8 cellular contexts compared by ENCODE assay signal in the genomic region with DNA sequence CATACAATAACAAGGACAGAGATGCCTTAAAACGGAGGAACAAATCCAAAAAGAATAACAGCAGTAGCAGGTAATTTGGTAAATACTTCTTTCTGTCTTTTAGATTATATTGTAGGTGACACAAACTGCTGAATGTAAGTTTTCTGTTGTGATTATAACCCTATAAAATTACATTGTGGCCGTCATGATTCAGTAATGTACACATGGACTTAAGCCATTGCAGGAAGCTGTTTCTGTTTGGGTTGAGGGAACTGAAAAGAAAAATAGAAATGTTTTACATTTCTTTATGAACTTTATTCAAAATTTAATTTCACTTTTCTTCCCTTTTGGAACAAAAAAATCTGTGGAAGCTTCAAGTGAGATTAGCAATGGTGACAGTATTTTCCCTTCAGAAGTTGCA. TPM values are rescaled to one million over a fixed set of nuclear protein-coding genes. Genes with fewer than 3 reads are reported as not detected.
A peak's percentile ranks its signal among the peaks of the same experiment; 100 is the strongest.
DNase-seq lines count a peak whose midpoint lies in the region; TF ChIP-seq lines count a peak whose summit lies in the region.

No MANE protein-coding gene starts in this region.

- H3K9me3 Mint-ChIP-seq in CD14-positive monocyte (peaks cover 0 to 2% (median 0%) of the 10 kb centered on the region in 7 donors), neural progenitor cell (no peaks in the 10 kb centered on the region)

- H3K4me3 ChIP-seq in MG63 (peak overlapping the region; percentile 83), duodenal mucosa (ENCODE audit: low read depth in 1 of 2, low read length in 2 of 2) (peak overlapping the region; percentile 67 to 80), neural progenitor cell (peak overlapping the region; percentile 86)

- H3K4me2 ChIP-seq in neural progenitor cell = peak overlapping the region; percentile 80

- peaks cover 15 to 19% of the 10 kb centered on the region in 2 donors for H3K4me1 ChIP-seq in duodenal mucosa (ENCODE audit: control insufficient read depth in 1 of 2, insufficient read depth in 2 of 2, low read length in 2 of 2)
- no peaks in the 10 kb centered on the region for H3K4me1 ChIP-seq in neural progenitor cell

- H3K4me1 Mint-ChIP-seq in CD14-positive monocyte (peaks cover 31% of the 10 kb centered on the region), neural progenitor cell (peaks cover 6% of the 10 kb centered on the region)

- no peaks in the 10 kb centered on the region for H3K79me2 ChIP-seq in neural progenitor cell (ENCODE audit: low read depth)

- DNase-seq in CD14-positive monocyte (ENCODE audit: low spot score) (no peak), MG63 (no peak), neural progenitor cell (ENCODE audit: low spot score) (no peak), head of caudate nucleus (no peak), SIG-M5 treated with dmso at 0.1 percent for 504 hours (lab: John Stamatoyannopoulos, UW; ENCODE audit: unreplicated experiment) (no peak), SKM-1 treated with dmso at 0.1 percent for 144 hours (lab: John Stamatoyannopoulos, UW; ENCODE audit: unreplicated experiment) (no peak), COR-L47 (lab: John Stamatoyannopoulos, UW) (no peak)

- H3K9ac ChIP-seq in duodenal mucosa (ENCODE audit: low read depth in 1 of 2, low read length in 2 of 2) = peak overlapping the region; percentile 59 to 93
- H3K9ac ChIP-seq in neural progenitor cell = peak overlapping the region; percentile 57

- H2AFZ ChIP-seq in neural progenitor cell (replicated peaks) = no peak overlapping the region

- H3K27me3 ChIP-seq in MG63 (no peaks in the 10 kb centered on the region), duodenal mucosa (ENCODE audit: control insufficient read depth in 1 of 2, insufficient read depth in 2 of 2, low read length in 2 of 2) (no peaks in the 10 kb centered on the region), neural progenitor cell (no peaks in the 10 kb centered on the region)

- intact Hi-C loops in CD14-positive monocyte (cut with micrococcal nuclease) (loop anchor here (2.0 to 5.0 kb wide), 2 partner anchors 17 to 171 kb away; a partner anchor contains a TSS), head of caudate nucleus (cut with DNase I) (no loop called here)

- H3K27ac ChIP-seq in duodenal mucosa (ENCODE audit: low read depth, low read length) = peak overlapping the region; percentile 51
- no peak overlapping the region for H3K27ac ChIP-seq in neural progenitor cell

- no peaks in the 10 kb centered on the region for H3K9me3 ChIP-seq in MG63
- no peaks in the 10 kb centered on the region for H3K9me3 ChIP-seq in duodenal mucosa (ENCODE audit: control insufficient read depth in 1 of 2, low read length in 2 of 2)
- no peaks in the 10 kb centered on the region for H3K9me3 ChIP-seq in neural progenitor cell (ENCODE audit: low read depth)

- H3K27me3 Mint-ChIP-seq in CD14-positive monocyte (ENCODE audit: low read depth in 3 of 3) = no peaks in the 10 kb centered on the region
- no peaks in the 10 kb centered on the region for H3K27me3 Mint-ChIP-seq in neural progenitor cell (ENCODE audit: insufficient read depth, low read depth)

- H3K36me3 ChIP-seq in MG63 (peaks cover 10% of the 10 kb centered on the region), duodenal mucosa (ENCODE audit: control insufficient read depth in 1 of 2, insufficient read depth in 2 of 2, low read length in 2 of 2) (peaks cover 21 to 26% of the 10 kb centered on the region in 2 donors), neural progenitor cell (no peaks in the 10 kb centered on the region)

- no peak for TF ChIP-seq CTCF in CD14-positive monocyte (IDR thresholded peaks at IDR 0.05)
- no peak for TF ChIP-seq CTCF in neural progenitor cell (IDR thresholded peaks at IDR 0.05)

- H3K4me3 Mint-ChIP-seq in CD14-positive monocyte = peak overlapping the region; percentile 86 to 90
- peak overlapping the region; percentile 82 for H3K4me3 Mint-ChIP-seq in neural progenitor cell

- H4K20me1 ChIP-seq in neural progenitor cell (ENCODE audit: low read depth) = no peaks in the 10 kb centered on the region

- H3K36me3 Mint-ChIP-seq in CD14-positive monocyte (peaks cover 44 to 47% of the 10 kb centered on the region in 2 donors), neural progenitor cell (no peaks in the 10 kb centered on the region)

- peak overlapping the region; percentile 70 to 93 (median 88) for H3K27ac Mint-ChIP-seq in CD14-positive monocyte
- no peak overlapping the region for H3K27ac Mint-ChIP-seq in neural progenitor cell

- peaks cover 31% of the 10 kb centered on the region for H3F3A ChIP-seq in neural progenitor cell (ENCODE audit: low read depth)

RNA-seq across cellular contexts. Expression of a gene that starts 1.2 kb away (rescaled TPM):
- polyA plus RNA-seq in CD14-positive monocyte = 100 to 1,000 TPM in 1 of 2 donors, 10 to 100 TPM in 1; 83.1 to 112 TPM
- total RNA-seq in MG63 (2014; rRNA removed; shearing (Covaris generic); ENCODE audit: low replicate concordance) = 2.5 and 3.6 TPM in 2 replicates
- total RNA-seq in neural progenitor cell (ENCODE audit: low replicate concordance) = 3.9 and 5.3 TPM in 2 replicates

RNA-seq across cellular contexts. Expression of a gene that starts 22.4 kb away (rescaled TPM):
- 10 to 100 TPM; 47.4 to 54.8 TPM for polyA plus RNA-seq in CD14-positive monocyte
- total RNA-seq in MG63 (2014; rRNA removed; shearing (Covaris generic); ENCODE audit: low replicate concordance) = 46.5 and 64.1 TPM in 2 replicates
- total RNA-seq in neural progenitor cell (ENCODE audit: low replicate concordance) = 89.2 and 131 TPM in 2 replicates

RNA-seq across cellular contexts. Expression of a gene that starts 45.3 kb away (rescaled TPM):
- under 1 TPM; 0.25 to 0.27 TPM for polyA plus RNA-seq in CD14-positive monocyte
- 0.95 and 2.4 TPM in 2 replicates for total RNA-seq in MG63 (2014; rRNA removed; shearing (Covaris generic); ENCODE audit: low replicate concordance)
- total RNA-seq in neural progenitor cell (ENCODE audit: low replicate concordance) = 0.30 and 1.2 TPM in 2 replicates
